Comparison of ENCODE assay signal across 8 cellular contexts in genomic region chr1:206612129-206612876, GRCh38. TPM values are rescaled to one million over a fixed set of nuclear protein-coding genes. Genes with fewer than 3 reads are reported as not detected.
DNase-seq lines count a peak whose midpoint lies in the region; ATAC-seq and TF ChIP-seq lines count a peak whose summit lies in the region.

Gene EIF2D, minus strand, starts transcription at chr1:206612465. Its CDS starts 123 bp downstream, at chr1:206612342.

- H3K27ac Mint-ChIP-seq in T-helper 1 cell treated with Interleukin-12 subunit alpha and Interleukin-12 subunit beta and Interleukin-4 antibody, amounts not matched to agents 30 μg/mL and 1 μg/mL, for 36 hours: peak within 1 kb of the TSS; percentile 95
- H3K27ac Mint-ChIP-seq in progenitor cell of endocrine pancreas: peak within 1 kb of the TSS; percentile 100

- ATAC-seq in HG02884 (IDR thresholded peaks at IDR 0.05; ENCODE audit: unreplicated experiment) (peak; percentile 84), heart right ventricle (peak; percentile 97 to 99 (median 99)), upper lobe of right lung (peak; percentile 100)

- H3K4me1 Mint-ChIP-seq in T-helper 1 cell treated with Interleukin-12 subunit alpha and Interleukin-12 subunit beta and Interleukin-4 antibody, amounts not matched to agents 30 μg/mL and 1 μg/mL, for 36 hours (ENCODE audit: low read depth): peaks cover 35% of the 10 kb centered on the region
- peaks cover 12% of the 10 kb centered on the region for H3K4me1 Mint-ChIP-seq in progenitor cell of endocrine pancreas (ENCODE audit: low read depth)

- H3K4me3 ChIP-seq in heart right ventricle (peak within 1 kb of the TSS; percentile 65 to 96 (median 74)), upper lobe of right lung (peak within 1 kb of the TSS; percentile 66)

- peak within 1 kb of the TSS; percentile 95 for H3K4me3 Mint-ChIP-seq in T-helper 1 cell treated with Interleukin-12 subunit alpha and Interleukin-12 subunit beta and Interleukin-4 antibody, amounts not matched to agents 30 μg/mL and 1 μg/mL, for 36 hours
- peak within 1 kb of the TSS; percentile 93 for H3K4me3 Mint-ChIP-seq in progenitor cell of endocrine pancreas (ENCODE audit: low read depth)

- 5 to 6% methylated on average over 48 of the region's 48 CpGs for WGBS in heart right ventricle, 2 donors

- H3K4me1 ChIP-seq in heart right ventricle: peaks cover 5 to 15% (median 10%) of the 10 kb centered on the region in 9 donors
- H3K4me1 ChIP-seq in upper lobe of right lung: peaks cover 7% of the 10 kb centered on the region

- no peaks in the 10 kb centered on the region for H3K27me3 ChIP-seq in heart right ventricle
- no peaks in the 10 kb centered on the region for H3K27me3 ChIP-seq in upper lobe of right lung

- H3K9me3 ChIP-seq in heart right ventricle (no peaks in the 10 kb centered on the region), upper lobe of right lung (no peaks in the 10 kb centered on the region)

- H3K36me3 Mint-ChIP-seq in T-helper 1 cell treated with Interleukin-12 subunit alpha and Interleukin-12 subunit beta and Interleukin-4 antibody, amounts not matched to agents 30 μg/mL and 1 μg/mL, for 36 hours (ENCODE audit: low read depth): peaks cover 15% of the 10 kb centered on the region
- H3K36me3 Mint-ChIP-seq in progenitor cell of endocrine pancreas (ENCODE audit: insufficient read depth): peaks cover 4% of the 10 kb centered on the region

- intact Hi-C loops in heart right ventricle (cut with DNase I): loop anchor here in 1 of 10 donors (5.0 kb wide), 1 partner anchor 365 kb away; no protein-coding TSS in a partner anchor
- intact Hi-C loops in upper lobe of right lung (cut with DNase I): no loop called here

- DNase-seq in GM13976 (ENCODE audit: low spot score): peak; percentile 100
- DNase-seq in NCI-H1694 treated with DMSO at 0.1 percent for 48 hours (lab: John Stamatoyannopoulos, UW): peak; percentile 88
- DNase-seq in amniotic epithelial cell (ENCODE audit: low read depth): peak; percentile 83
- DNase-seq in heart right ventricle: peak; percentile 94 to 96
- DNase-seq in progenitor cell of endocrine pancreas (ENCODE audit: low spot score, unreplicated experiment): peak; percentile 97
- DNase-seq in upper lobe of right lung: peak; percentile 97

- H3K9me3 Mint-ChIP-seq in T-helper 1 cell treated with Interleukin-12 subunit alpha and Interleukin-12 subunit beta and Interleukin-4 antibody, amounts not matched to agents 30 μg/mL and 1 μg/mL, for 36 hours: no peaks in the 10 kb centered on the region
- no peaks in the 10 kb centered on the region for H3K9me3 Mint-ChIP-seq in progenitor cell of endocrine pancreas (ENCODE audit: low read depth)

- peak within 1 kb of the TSS; percentile 57 to 95 (median 88) for H3K27ac ChIP-seq in heart right ventricle
- peak within 1 kb of the TSS; percentile 87 for H3K27ac ChIP-seq in upper lobe of right lung

- in situ Hi-C loops in GM13976 (cut with MboI; ENCODE audit: low sequenced_read_pairs, unreplicated experiment): no loop called here

- TF ChIP-seq CTCF in GM13976 (IDR thresholded peaks at IDR 0.05; ENCODE audit: borderline replicate concordance, control extremely low read depth, extremely low read depth, insufficient read depth, missing control alignments) (peak; percentile 98), heart right ventricle (IDR thresholded peaks at IDR 0.05) (peak in 8 of 9 donors; percentile 97 to 100 (median 99)), progenitor cell of endocrine pancreas (IDR thresholded peaks at IDR 0.05; ENCODE audit: unreplicated experiment) (peak; percentile 96), upper lobe of right lung (IDR thresholded peaks at IDR 0.05) (peak; percentile 98)

- H3K36me3 ChIP-seq in heart right ventricle: peaks cover 0 to 39% (median 21%) of the 10 kb centered on the region in 9 donors
- peaks cover 23% of the 10 kb centered on the region for H3K36me3 ChIP-seq in upper lobe of right lung

- peaks cover 18% of the 10 kb centered on the region for H3K27me3 Mint-ChIP-seq in T-helper 1 cell treated with Interleukin-12 subunit alpha and Interleukin-12 subunit beta and Interleukin-4 antibody, amounts not matched to agents 30 μg/mL and 1 μg/mL, for 36 hours (ENCODE audit: low read depth)
- H3K27me3 Mint-ChIP-seq in progenitor cell of endocrine pancreas: peaks cover 5% of the 10 kb centered on the region

RNA-seq across cellular contexts. Expression of gene EIF2D, which starts in this region (rescaled TPM):
- 10 to 100 TPM; 26.1 to 32.2 (median 29.5) TPM for total RNA-seq in heart right ventricle
- 10 to 100 TPM; 16.8 to 35.6 TPM for polyA plus RNA-seq in heart right ventricle
- total RNA-seq in progenitor cell of endocrine pancreas: 36.8 and 39.5 TPM in 2 replicates
- 49.8 TPM for total RNA-seq in upper lobe of right lung

Comparison
In these comparisons a context has a peak if more than half of its experiments do, and no peak if none do; other contexts are left out.
1. Peak in every context shown above with its lines: DNase-seq, ATAC-seq, H3K4me3 ChIP-seq and H3K27ac ChIP-seq.